In the genomic region with DNA sequence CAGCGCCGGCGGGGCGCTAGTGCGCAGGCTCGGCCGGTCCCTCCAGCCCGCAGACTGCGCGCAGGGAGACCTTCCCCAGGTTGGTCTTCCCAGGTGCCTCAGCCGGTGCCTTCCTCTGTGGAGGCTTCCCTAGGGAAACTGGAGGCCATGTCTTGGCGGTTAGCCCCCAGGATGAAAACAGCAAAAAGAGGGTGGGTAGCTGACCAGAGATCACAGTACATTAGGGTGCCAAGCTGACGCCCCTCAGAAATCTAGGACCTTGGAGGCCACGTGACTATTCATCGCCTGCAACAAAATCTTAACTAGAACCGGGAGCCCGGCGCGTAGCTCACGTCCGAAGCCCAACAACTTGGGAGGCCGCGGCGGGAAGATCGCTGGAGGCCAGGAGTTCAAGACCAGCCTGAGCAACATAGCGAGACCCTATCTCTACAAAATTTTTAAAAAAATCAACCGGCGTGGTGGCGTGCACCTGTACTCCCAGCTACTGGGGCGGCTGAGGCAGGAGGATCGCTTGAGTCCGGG, we compare ENCODE assay signal across 8 cellular contexts. TPM values are rescaled to one million over a fixed set of nuclear protein-coding genes. Genes with fewer than 3 reads are reported as not detected.
DNase-seq lines count a peak whose midpoint lies in the region; ATAC-seq and TF ChIP-seq lines count a peak whose summit lies in the region.

No MANE protein-coding gene starts in this region.

- H3K27ac ChIP-seq in heart right ventricle (peak overlapping the region; percentile 91 to 98 (median 95)), adrenal gland (peak overlapping the region; percentile 81 to 97 (median 94)), vagina (peak overlapping the region; percentile 97)

- DNase-seq in heart right ventricle (no peak), cardiac septum (ENCODE audit: low spot score) (no peak), adrenal gland (peak in 1 of 7 donors; percentile 12), lower leg skin (ENCODE audit: low spot score in 2 of 2) (no peak), vagina (ENCODE audit: extremely low spot score in 2 of 2) (no peak), NCI-H1417 treated with DMSO at 0.1 percent for 48 hours (lab: John Stamatoyannopoulos, UW) (no peak)

- 21 to 31% methylated on average over 32 of the region's 32 CpGs for WGBS in heart right ventricle, 2 donors
- 21 to 55% (median 27%) methylated on average over 11 to 32 of the region's 32 CpGs for WGBS in adrenal gland, 4 donors
- 31 to 34% methylated on average over 29 to 32 of the region's 32 CpGs for WGBS in lower leg skin, 2 donors

- H3K4me1 ChIP-seq in heart right ventricle = peaks cover 11 to 60% (median 42%) of the 10 kb centered on the region in 9 donors
- peaks cover 13 to 21% of the 10 kb centered on the region in 2 donors for H3K4me1 ChIP-seq in adrenal gland (replicated peaks in 1 of 2)
- peaks cover 51% of the 10 kb centered on the region for H3K4me1 ChIP-seq in vagina

- H3K27me3 ChIP-seq in heart right ventricle (no peaks in the 10 kb centered on the region), adrenal gland (no peaks in the 10 kb centered on the region), vagina (no peaks in the 10 kb centered on the region)

- no peak for ATAC-seq in heart right ventricle
- ATAC-seq in HG02588 (IDR thresholded peaks at IDR 0.05; ENCODE audit: unreplicated experiment) = no peak
- ATAC-seq in GM18870 (IDR thresholded peaks at IDR 0.05; ENCODE audit: unreplicated experiment) = no peak

- TF ChIP-seq CTCF in heart right ventricle (IDR thresholded peaks at IDR 0.05) = peak in 1 of 9 donors; percentile 13
- TF ChIP-seq CTCF in adrenal gland (IDR thresholded peaks at IDR 0.05) = no peak
- TF ChIP-seq CTCF in lower leg skin (IDR thresholded peaks at IDR 0.05) = no peak
- TF ChIP-seq CTCF in vagina (IDR thresholded peaks at IDR 0.05) = no peak

- H3K4me3 ChIP-seq in heart right ventricle = peak overlapping the region; percentile 73 to 89 (median 82)
- H3K4me3 ChIP-seq in adrenal gland = peak overlapping the region; percentile 79 to 100 (median 88)
- peak overlapping the region; percentile 67 for H3K4me3 ChIP-seq in lower leg skin (ENCODE audit: low read depth, poor library complexity, severe bottlenecking)
- H3K4me3 ChIP-seq in vagina = peak overlapping the region; percentile 77 to 85

- H3K9me3 ChIP-seq in heart right ventricle = no peaks in the 10 kb centered on the region
- H3K9me3 ChIP-seq in adrenal gland (replicated peaks in 1 of 3) = no peaks in the 10 kb centered on the region
- no peaks in the 10 kb centered on the region for H3K9me3 ChIP-seq in vagina

- H3K36me3 ChIP-seq in heart right ventricle (peaks cover 0 to 61% (median 8%) of the 10 kb centered on the region in 9 donors), adrenal gland (replicated peaks in 1 of 2) (peaks cover 0 to 6% of the 10 kb centered on the region in 2 donors), vagina (peaks cover 0 to 6% of the 10 kb centered on the region in 2 donors)

- no peak for TF ChIP-seq POLR2A in adrenal gland (IDR thresholded peaks at IDR 0.05)
- no peak for TF ChIP-seq POLR2A in lower leg skin (IDR thresholded peaks at IDR 0.05)
- TF ChIP-seq POLR2A in vagina (IDR thresholded peaks at IDR 0.05) = no peak

- intact Hi-C loops in heart right ventricle (cut with DNase I) (loop anchor here in 6 of 10 donors (2.0 kb wide), 2 partner anchors 26 to 28 kb away; a partner anchor contains a TSS), cardiac septum (cut with DNase I) (no loop called here), adrenal gland (cut with DNase I) (loop anchor here in 1 of 2 donors (5.0 kb wide), 1 partner anchor 33 kb away; no protein-coding TSS in a partner anchor), lower leg skin (cut with DNase I; ENCODE audit: low total_unique reads) (no loop called here), vagina (cut with DNase I) (no loop called here)

RNA-seq across cellular contexts. Expression of a gene that starts 0.3 kb away (rescaled TPM):
- total RNA-seq in heart right ventricle (100 to 1,000 TPM; 251 to 350 (median 292) TPM), cardiac septum (284 TPM), adrenal gland (100 to 1,000 TPM; 216 to 439 (median 286) TPM), lower leg skin (100 to 1,000 TPM; 162 to 273 (median 213) TPM), vagina (204 TPM)
- polyA plus RNA-seq in heart right ventricle (100 to 1,000 TPM; 147 to 439 TPM), adrenal gland (100 to 1,000 TPM; 158 to 230 (median 168) TPM)

RNA-seq across cellular contexts. Expression of a gene that starts 7.6 kb away (rescaled TPM):
- total RNA-seq in heart right ventricle (1 to 10 TPM; 1.2 to 3.3 (median 1.7) TPM), cardiac septum (2.6 TPM), adrenal gland (1 to 10 TPM; 2.0 to 7.8 (median 3.5) TPM), lower leg skin (10 to 100 TPM in 3 of 4 donors, 1 to 10 TPM in 1; 9.5 to 21.2 (median 13.0) TPM), vagina (8.6 TPM)
- polyA plus RNA-seq in heart right ventricle (1 to 10 TPM; 3.8 to 5.4 TPM), adrenal gland (10 to 100 TPM in 1 of 3 donors, 1 to 10 TPM in 1, under 1 TPM in 1; 0.70 to 10.9 (median 6.5) TPM)

RNA-seq across cellular contexts. Expression of a gene that starts 27.2 kb away (rescaled TPM):
- total RNA-seq in heart right ventricle = 10 to 100 TPM; 45.4 to 59.3 (median 49.8) TPM
- 100 to 1,000 TPM in 1 of 2 donors, 10 to 100 TPM in 1; 99.2 to 194 TPM for polyA plus RNA-seq in heart right ventricle
- total RNA-seq in cardiac septum = 50.1 TPM
- 100 to 1,000 TPM in 3 of 8 donors, 10 to 100 TPM in 5; 69.0 to 133 (median 92.2) TPM for total RNA-seq in adrenal gland
- polyA plus RNA-seq in adrenal gland = 100 to 1,000 TPM in 2 of 3 donors, 10 to 100 TPM in 1; 34.7 to 228 (median 177) TPM
- total RNA-seq in lower leg skin = 10 to 100 TPM; 45.3 to 87.6 (median 72.3) TPM
- 55.2 TPM for total RNA-seq in vagina

RNA-seq across cellular contexts. Expression of a gene that starts 27.8 kb away (rescaled TPM):
- total RNA-seq in heart right ventricle (10 to 100 TPM; 27.1 to 56.4 (median 36.0) TPM), cardiac septum (43.9 TPM), adrenal gland (10 to 100 TPM; 29.1 to 62.2 (median 51.4) TPM), lower leg skin (10 to 100 TPM; 16.4 to 31.9 (median 23.3) TPM), vagina (41.5 TPM)
- polyA plus RNA-seq in heart right ventricle (10 to 100 TPM; 35.4 to 61.2 TPM), adrenal gland (10 to 100 TPM; 35.4 to 59.8 (median 54.4) TPM)

RNA-seq across cellular contexts. Expression of a gene that starts 44.4 kb away (rescaled TPM):
- total RNA-seq in heart right ventricle (not detected), cardiac septum (not detected), adrenal gland (not detected), lower leg skin (not detected), vagina (not detected)
- polyA plus RNA-seq in heart right ventricle (not detected), adrenal gland (not detected)

Comparison
In these comparisons a context has a peak if more than half of its experiments do, and no peak if none do; other contexts are left out.
1. intact Hi-C loops: an anchor here in heart right ventricle (2.0 kb wide); none called in cardiac septum, lower leg skin and vagina.